14 cellular contexts compared by ENCODE assay signal in genomic region chr5:89187883-89188465, GRCh38.
A peak's percentile ranks its signal among the peaks of the same experiment; 100 is the strongest.
DNase-seq lines count a peak whose midpoint lies in the region; ATAC-seq and TF ChIP-seq lines count a peak whose summit lies in the region.
"Had no signal": no experiment of that assay in that cellular context is flagged by ENCODE, and none has a peak within 500 bp of the region (broad histone marks: within the 10 kb centered on the region; RNA-seq: fewer than 3 reads in every experiment).

No MANE protein-coding gene starts in this region.

- no peaks in the 10 kb centered on the region for H3K27me3 ChIP-seq in MM.1S (replicated peaks; ENCODE audit: insufficient read depth, low read length)

- no peak overlapping the region for H3K4me3 Mint-ChIP-seq in activated naive CD8-positive, alpha-beta T cell treated with anti-CD3 and anti-CD28 coated beads for 36 hours
- H3K4me3 Mint-ChIP-seq: T-helper 17 cell had no signal

- H3K4me3 ChIP-seq in MM.1S (ENCODE audit: low read length) = no peak overlapping the region
- H3K4me3 ChIP-seq: A549 had no signal

- H3K9me3 Mint-ChIP-seq in activated naive CD8-positive, alpha-beta T cell treated with anti-CD3 and anti-CD28 coated beads for 36 hours = peaks cover 2% of the 10 kb centered on the region

- no peaks in the 10 kb centered on the region for H3K9me3 ChIP-seq in MM.1S (replicated peaks; ENCODE audit: insufficient read depth, low read length)
- H3K9me3 ChIP-seq: A549 had no signal

- H3K27ac Mint-ChIP-seq in activated naive CD8-positive, alpha-beta T cell treated with anti-CD3 and anti-CD28 coated beads for 36 hours = no peak overlapping the region
- H3K27ac Mint-ChIP-seq: T-helper 17 cell had no signal

- no peak overlapping the region for H3K4me2 ChIP-seq in MM.1S (ENCODE audit: low read depth, low read length)
- H3K4me2 ChIP-seq: A549 had no signal

- no peak overlapping the region for H2AFZ ChIP-seq in MM.1S (ENCODE audit: low read length)

- H3F3A ChIP-seq in MM.1S (ENCODE audit: insufficient read depth, low read length) = no peaks in the 10 kb centered on the region

- H3K79me2 ChIP-seq in MM.1S (ENCODE audit: low read length) = no peaks in the 10 kb centered on the region

- H4K20me1 ChIP-seq in MM.1S (ENCODE audit: insufficient read depth, low read length) = no peaks in the 10 kb centered on the region

- ATAC-seq in GM18870 (IDR thresholded peaks at IDR 0.05; ENCODE audit: unreplicated experiment) (peak; percentile 65), GM21786 (IDR thresholded peaks at IDR 0.05; ENCODE audit: unreplicated experiment) (peak; percentile 64), GM19328 (IDR thresholded peaks at IDR 0.05; ENCODE audit: unreplicated experiment) (no peak), GM18867 (IDR thresholded peaks at IDR 0.05; ENCODE audit: unreplicated experiment) (no peak)
- ATAC-seq: A549, HCT116, T-helper 17 cell had no signal

- H3K36me3 ChIP-seq in MM.1S (replicated peaks; ENCODE audit: insufficient read depth, low read length) = no peaks in the 10 kb centered on the region

- no peaks in the 10 kb centered on the region for H3K36me3 Mint-ChIP-seq in activated naive CD8-positive, alpha-beta T cell treated with anti-CD3 and anti-CD28 coated beads for 36 hours

- H3K4me1 Mint-ChIP-seq in activated naive CD8-positive, alpha-beta T cell treated with anti-CD3 and anti-CD28 coated beads for 36 hours = no peaks in the 10 kb centered on the region
- H3K4me1 Mint-ChIP-seq: T-helper 17 cell had no signal

- H3K4me1 ChIP-seq in MM.1S (ENCODE audit: low read length) = peaks cover 18% of the 10 kb centered on the region
- H3K4me1 ChIP-seq: A549 had no signal

- no peak overlapping the region for H3K9ac ChIP-seq in MM.1S (ENCODE audit: low read length)

- no peaks in the 10 kb centered on the region for H3K9me2 ChIP-seq in MM.1S (replicated peaks; ENCODE audit: insufficient read depth, low read length)

- no peak overlapping the region for H3K27ac ChIP-seq in MM.1S (ENCODE audit: low read length)
- H3K27ac ChIP-seq: A549 had no signal

- DNase-seq in DMS53 (lab: John Stamatoyannopoulos, UW) (peak; percentile 41), MM.1S (peak; percentile 28), T1000 (lab: John Stamatoyannopoulos, UW) (no peak)
- DNase-seq in activated naive CD8-positive, alpha-beta T cell treated with anti-CD3 and anti-CD28 coated beads for 36 hours = no peak
- DNase-seq: NCI-H1694, NCI-H2107, SHP77 treated with DMSO at 0.1 percent for 48 hours, T-helper 17 cell had no signal

- no peaks in the 10 kb centered on the region for H3K27me3 Mint-ChIP-seq in activated naive CD8-positive, alpha-beta T cell treated with anti-CD3 and anti-CD28 coated beads for 36 hours
- H3K27me3 Mint-ChIP-seq: T-helper 17 cell had no signal

- no peak for TF ChIP-seq CTCF in MM.1S (IDR thresholded peaks at IDR 0.05; ENCODE audit: low read length)

Comparison
In these comparisons a context has a peak if more than half of its experiments do, and no peak if none do; other contexts are left out.
1. DNase-seq: peak in DMS53 (single experiment) and MM.1S (single experiment); none in activated naive CD8-positive, alpha-beta T cell treated with anti-CD3 and anti-CD28 coated beads for 36 hours (single experiment) and T1000 (single experiment).
2. ATAC-seq: peak in GM18870 (single experiment) and GM21786 (single experiment); none in GM19328 (single experiment) and GM18867 (single experiment).